9 cellular contexts compared by ENCODE assay signal in genomic region chr1:230268371-230269170, GRCh38.
A peak's percentile ranks its signal among the peaks of the same experiment; 100 is the strongest.
DNase-seq lines count a peak whose midpoint lies in the region; ATAC-seq and TF ChIP-seq lines count a peak whose summit lies in the region.
"Had no signal": no experiment of that assay in that cellular context is flagged by ENCODE, and none has a peak within 500 bp of the region (broad histone marks: within the 10 kb centered on the region; RNA-seq: fewer than 3 reads in every experiment).

No MANE protein-coding gene starts in this region.

- H3K4me3 ChIP-seq in MG63 = no peak overlapping the region
- H3K4me3 ChIP-seq in epithelial cell of proximal tubule (ENCODE audit: low read depth, low read length) = no peak overlapping the region

- peak; percentile 47 for DNase-seq in DMS79 treated with DMSO at 0.1 percent for 48 hours (lab: John Stamatoyannopoulos, UW)
- no peak for DNase-seq in DMS79 (lab: John Stamatoyannopoulos, UW)
- DNase-seq in MG63 = peak; percentile 44
- peak; percentile 57 for DNase-seq in SK-N-DZ (ENCODE audit: low spot score)
- no peak for DNase-seq in epithelial cell of proximal tubule (ENCODE audit: low read depth)
- no peak for DNase-seq in ecto neural progenitor cell (ENCODE audit: low spot score)
- DNase-seq: activated T-cell treated with anti-CD3 and anti-CD28 coated beads, Interleukin-2, amount 50 U/mL, for 72 hours had no signal

- TF ChIP-seq CTCF in epithelial cell of proximal tubule (conservative IDR thresholded peaks at IDR 0.05; ENCODE audit: low read depth, low read length) (peak; percentile 78), nephron (IDR thresholded peaks at IDR 0.05; ENCODE audit: unreplicated experiment in 3 of 3) (peak; percentile 66 to 67 (median 67))

- ATAC-seq in HG03378 (IDR thresholded peaks at IDR 0.05; ENCODE audit: unreplicated experiment) = no peak

- no peaks in the 10 kb centered on the region for H3K27me3 ChIP-seq in MG63

- H3K4me1 Mint-ChIP-seq in nephron = peaks cover 34% of the 10 kb centered on the region

- H3K9me3 Mint-ChIP-seq in nephron = no peaks in the 10 kb centered on the region
- H3K9me3 Mint-ChIP-seq: activated T-cell treated with anti-CD3 and anti-CD28 coated beads, Interleukin-2, amount 50 U/mL, for 72 hours had no signal

- no peaks in the 10 kb centered on the region for H3K9me3 ChIP-seq in MG63

- peaks cover 7% of the 10 kb centered on the region for H3K27me3 Mint-ChIP-seq in nephron (ENCODE audit: low read depth)

- no peak overlapping the region for H3K4me3 Mint-ChIP-seq in nephron
- H3K4me3 Mint-ChIP-seq: activated T-cell treated with anti-CD3 and anti-CD28 coated beads, Interleukin-2, amount 50 U/mL, for 72 hours had no signal

- peaks cover 26% of the 10 kb centered on the region for H3K36me3 Mint-ChIP-seq in nephron (ENCODE audit: low read depth)

- peak overlapping the region; percentile 4 to 81 (median 78) for H3K27ac Mint-ChIP-seq in nephron
- H3K27ac Mint-ChIP-seq: activated T-cell treated with anti-CD3 and anti-CD28 coated beads, Interleukin-2, amount 50 U/mL, for 72 hours had no signal

- peaks cover 45% of the 10 kb centered on the region for H3K36me3 ChIP-seq in MG63

Comparison
In these comparisons a context has a peak if more than half of its experiments do, and no peak if none do; other contexts are left out.
1. DNase-seq: peak in DMS79 treated with DMSO at 0.1 percent for 48 hours (single experiment), MG63 (single experiment) and SK-N-DZ (single experiment); none in DMS79 (single experiment), epithelial cell of proximal tubule (single experiment) and ecto neural progenitor cell (single experiment).